In the genomic region with DNA sequence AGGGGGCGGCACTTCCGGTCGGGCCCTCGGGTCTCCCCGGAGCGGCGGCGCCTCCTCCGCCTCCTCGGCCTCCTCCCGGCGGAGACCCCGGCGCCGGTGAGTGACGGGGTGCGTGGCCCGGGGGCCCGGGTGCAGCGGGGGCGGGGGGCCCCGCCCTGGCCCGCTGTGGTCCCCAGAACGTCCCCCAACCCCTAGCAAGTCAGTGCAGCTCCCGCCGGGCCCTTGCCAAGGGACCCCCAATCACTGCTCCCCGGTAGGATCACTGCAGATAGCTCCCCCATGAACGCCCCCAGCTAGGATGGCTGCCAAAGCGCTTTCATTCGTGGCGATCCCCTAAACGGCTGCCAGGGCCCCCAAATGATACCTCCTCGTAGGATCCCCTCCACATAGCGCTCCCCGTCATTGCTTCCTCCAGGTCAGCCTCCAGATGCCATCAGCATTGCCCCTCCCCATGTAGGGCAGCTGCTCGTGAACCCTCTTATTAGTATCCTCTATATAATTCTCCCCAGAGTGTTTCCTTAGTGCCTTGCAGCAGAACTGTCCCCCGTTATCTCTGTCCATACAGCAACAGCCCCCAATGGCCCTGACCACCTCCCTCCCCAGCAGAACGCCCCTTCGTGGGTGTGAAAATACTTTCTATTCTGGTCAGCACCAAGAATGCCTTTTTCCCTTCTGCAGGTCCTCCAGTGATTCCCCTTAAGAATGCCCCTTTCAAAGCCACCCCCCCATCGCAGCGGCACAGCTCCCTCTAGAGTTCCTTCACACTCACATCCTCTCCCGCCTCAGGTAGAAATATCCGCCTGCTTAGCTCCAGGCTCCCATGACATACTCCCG, we compare ENCODE assay signal across 8 cellular contexts. TPM values are rescaled to one million over a fixed set of nuclear protein-coding genes. Genes with fewer than 3 reads are reported as not detected.
A peak's percentile ranks its signal among the peaks of the same experiment; 100 is the strongest.
DNase-seq lines count a peak whose midpoint lies in the region; ATAC-seq and TF ChIP-seq lines count a peak whose summit lies in the region.

Gene ZNF865 (plus strand): TSS at position 11 of the 834 bp plus-strand sequence. CDS start 7,972 bp downstream, outside the sequence.

- H3K27ac ChIP-seq in duodenal mucosa (ENCODE audit: low read depth, low read length), result peak within 1 kb of the TSS; percentile 88

- peaks cover 15 to 28% of the 10 kb centered on the region in 2 donors for H3K4me1 ChIP-seq in duodenal mucosa (ENCODE audit: control insufficient read depth in 1 of 2, insufficient read depth in 2 of 2, low read length in 2 of 2)

- peak within 1 kb of the TSS; percentile 92 to 94 for H3K4me3 ChIP-seq in duodenal mucosa (ENCODE audit: low read depth in 1 of 2, low read length in 2 of 2)
- H3K4me3 ChIP-seq in lower leg skin (ENCODE audit: low read depth, poor library complexity, severe bottlenecking), result peak within 1 kb of the TSS; percentile 79

- H3K9me3 ChIP-seq in duodenal mucosa (ENCODE audit: control insufficient read depth in 1 of 2, low read length in 2 of 2), result no peaks in the 10 kb centered on the region

- peak; percentile 27 for ATAC-seq in HG03280 (IDR thresholded peaks at IDR 0.05; ENCODE audit: unreplicated experiment)

- no peak for TF ChIP-seq POLR2A in lower leg skin (IDR thresholded peaks at IDR 0.05)

- H3K27me3 ChIP-seq in duodenal mucosa (ENCODE audit: control insufficient read depth in 1 of 2, insufficient read depth in 2 of 2, low read length in 2 of 2), result no peaks in the 10 kb centered on the region

- peaks cover 0 to 15% of the 10 kb centered on the region in 2 donors for H3K36me3 ChIP-seq in duodenal mucosa (ENCODE audit: control insufficient read depth in 1 of 2, insufficient read depth in 2 of 2, low read length in 2 of 2)

- 1% methylated on average over 20 to 22 of the region's 44 CpGs for WGBS in lower leg skin, 2 donors

- DNase-seq in NCI-H2081 (lab: John Stamatoyannopoulos, UW) (peak; percentile 76 to 82), NCI-H2081 treated with DMSO at 0.1 percent for 48 hours (lab: John Stamatoyannopoulos, UW) (no peak), NCI-H524 treated with DMSO at 0.1 percent for 48 hours (lab: John Stamatoyannopoulos, UW) (peak; percentile 41), lower leg skin (ENCODE audit: low spot score in 2 of 2) (peak; percentile 59 to 95)
- peak; percentile 49 to 72 for DNase-seq in activated CD4-positive, alpha-beta T cell treated with anti-CD3 and anti-CD28 coated beads, Interleukin-2, amount 50 U/mL, for 24 hours (ENCODE audit: low read depth in 1 of 2, low spot score in 1 of 2)
- peak; percentile 62 to 63 for DNase-seq in stimulated activated CD4-positive, alpha-beta T cell treated with anti-CD3 and anti-CD28 coated beads, Interleukin-4, amount 100 ng/mL, for 4 hours

- intact Hi-C loops in lower leg skin (cut with DNase I; ENCODE audit: low total_unique reads), result no loop called here

- peak within 1 kb of the TSS; percentile 61 to 94 for H3K9ac ChIP-seq in duodenal mucosa (ENCODE audit: low read depth in 1 of 2, low read length in 2 of 2)

- TF ChIP-seq CTCF in lower leg skin (IDR thresholded peaks at IDR 0.05), result peak in 1 of 3 donors; percentile 28

RNA-seq across cellular contexts. Expression of gene ZNF865, which starts in this region (rescaled TPM):
- 10 to 100 TPM in 3 of 4 donors, 1 to 10 TPM in 1; 8.1 to 17.8 (median 12.3) TPM for total RNA-seq in lower leg skin
